In genomic region chr14:64879635-64880381, GRCh38 we compare ENCODE assay signal across 8 cellular contexts. TPM values are rescaled to one million over a fixed set of nuclear protein-coding genes. Genes with fewer than 3 reads are reported as not detected.
A peak's percentile ranks its signal among the peaks of the same experiment; 100 is the strongest.
DNase-seq lines count a peak whose midpoint lies in the region; ATAC-seq and TF ChIP-seq lines count a peak whose summit lies in the region.

TSS of gene SPTB (minus strand) at chr14:64879907. CDS start at chr14:64823094, 56,813 bp downstream.

- POLR2A ChIA-PET in naive thymus-derived CD8-positive, alpha-beta T cell (lab: Charles Lee): interaction anchor here (0.9 to 1.1 kb wide), 3 partner anchors 35 to 107 kb away, joined by 3 to 4 read pairs (median 3); partner anchors contain the start of genes CHURC1 and FNTB

- no peaks in the 10 kb centered on the region for H3K36me3 Mint-ChIP-seq in endothelial cell (ENCODE audit: low read depth, unreplicated experiment)
- no peaks in the 10 kb centered on the region for H3K36me3 Mint-ChIP-seq in naive thymus-derived CD8-positive, alpha-beta T cell

- peaks cover 12% of the 10 kb centered on the region for H3K27me3 Mint-ChIP-seq in endothelial cell (ENCODE audit: unreplicated experiment)
- peaks cover 11 to 41% (median 19%) of the 10 kb centered on the region in 5 donors for H3K27me3 Mint-ChIP-seq in naive thymus-derived CD8-positive, alpha-beta T cell

- TF ChIP-seq CTCF in endothelial cell (IDR thresholded peaks at IDR 0.05; ENCODE audit: unreplicated experiment): no peak

- H3K4me3 Mint-ChIP-seq in endothelial cell (ENCODE audit: unreplicated experiment): peak within 1 kb of the TSS; percentile 73
- H3K4me3 Mint-ChIP-seq in naive thymus-derived CD8-positive, alpha-beta T cell: peak within 1 kb of the TSS; percentile 86 to 94 (median 90)

- DNase-seq in 8988T: peak; percentile 57
- peak; percentile 68 for DNase-seq in NCI-H2196 (lab: John Stamatoyannopoulos, UW; ENCODE audit: unreplicated experiment)
- peak; percentile 1 to 31 (median 19) for DNase-seq in activated CD8-positive, alpha-beta memory T cell treated with anti-CD3 and anti-CD28 coated beads for 48 hours (ENCODE audit: low read depth in 2 of 3, low spot score in 2 of 3)
- DNase-seq in endothelial cell (ENCODE audit: low spot score): peak; percentile 11
- DNase-seq in naive thymus-derived CD8-positive, alpha-beta T cell: peak; percentile 30 to 77 (median 60)
- DNase-seq in stimulated activated naive CD4-positive, alpha-beta T cell (lab: John Stamatoyannopoulos, UW): peak; percentile 23 to 61 (median 42)

- ATAC-seq in GM19397 (IDR thresholded peaks at IDR 0.05; ENCODE audit: unreplicated experiment): peak; percentile 49
- ATAC-seq in naive thymus-derived CD8-positive, alpha-beta T cell: peak; percentile 83 to 84
- no peak for ATAC-seq in HG03045 (IDR thresholded peaks at IDR 0.05; ENCODE audit: unreplicated experiment)

- H3K27ac Mint-ChIP-seq in endothelial cell (ENCODE audit: unreplicated experiment): no peak within 1 kb of the TSS
- peak within 1 kb of the TSS in 7 of 10 donors; percentile 27 to 75 (median 63) for H3K27ac Mint-ChIP-seq in naive thymus-derived CD8-positive, alpha-beta T cell

- H3K4me1 Mint-ChIP-seq in endothelial cell (ENCODE audit: unreplicated experiment): peaks cover 2% of the 10 kb centered on the region
- peaks cover 1 to 7% (median 4%) of the 10 kb centered on the region in 4 donors for H3K4me1 Mint-ChIP-seq in naive thymus-derived CD8-positive, alpha-beta T cell

- H3K9me3 Mint-ChIP-seq in endothelial cell (ENCODE audit: unreplicated experiment): no peaks in the 10 kb centered on the region
- H3K9me3 Mint-ChIP-seq in naive thymus-derived CD8-positive, alpha-beta T cell: no peaks in the 10 kb centered on the region

RNA-seq across cellular contexts. Expression of gene SPTB, which starts in this region (rescaled TPM):
- total RNA-seq in endothelial cell (ENCODE audit: unreplicated experiment): 0.08 TPM
- total RNA-seq in naive thymus-derived CD8-positive, alpha-beta T cell: under 1 TPM in 1 of 2 experiments, not detected in 1; 0.14 TPM
- polyA plus RNA-seq in naive thymus-derived CD8-positive, alpha-beta T cell: not detected

Comparison
In these comparisons a context has a peak if more than half of its experiments do, and no peak if none do; other contexts are left out.
1. Peak in DNase-seq in endothelial cell; RNA of the gene not detected or under 1 TPM.
2. Peak in DNase-seq and ATAC-seq in naive thymus-derived CD8-positive, alpha-beta T cell; RNA of the gene not detected or under 1 TPM.
3. DNase-seq: peak in every context shown above with its lines; median percentile 68 in NCI-H2196; 60 in naive thymus-derived CD8-positive, alpha-beta T cell; 57 in 8988T; 42 in stimulated activated naive CD4-positive, alpha-beta T cell; 19 in activated CD8-positive, alpha-beta memory T cell treated with anti-CD3 and anti-CD28 coated beads for 48 hours; 11 in endothelial cell.